Comparison of ENCODE assay signal across 9 cellular contexts in genomic region chr5:14676320-14676719, GRCh38. TPM values are rescaled to one million over a fixed set of nuclear protein-coding genes. Genes with fewer than 3 reads are reported as not detected.
DNase-seq lines count a peak whose midpoint lies in the region; ATAC-seq and TF ChIP-seq lines count a peak whose summit lies in the region.
"Had no signal": no experiment of that assay in that cellular context is flagged by ENCODE, and none has a peak within 500 bp of the region (broad histone marks: within the 10 kb centered on the region; RNA-seq: fewer than 3 reads in every experiment).

No MANE protein-coding gene starts in this region.

- peak overlapping the region; percentile 92 for H3K27ac Mint-ChIP-seq in activated CD4-positive, alpha-beta memory T cell treated with anti-CD3 and anti-CD28 coated beads, Interleukin-2, amount 10 ng/mL, durations not matched to agents 7 days and 5 days

- H3K27ac ChIP-seq in right atrium auricular region: peak overlapping the region; percentile 14 to 63
- H3K27ac ChIP-seq: HL-60 had no signal

- H3K27me3 ChIP-seq in right atrium auricular region: no peaks in the 10 kb centered on the region

- H3K9me3 ChIP-seq in right atrium auricular region: no peaks in the 10 kb centered on the region

- ATAC-seq in GM19438 (IDR thresholded peaks at IDR 0.05; ENCODE audit: low read depth, unreplicated experiment) (peak; percentile 40), HG03432 (IDR thresholded peaks at IDR 0.05; ENCODE audit: unreplicated experiment) (peak; percentile 57)

- peaks cover 9% of the 10 kb centered on the region for H3K36me3 ChIP-seq in right atrium auricular region

- H3K4me3 ChIP-seq in right atrium auricular region: peak overlapping the region in 1 of 2 donors; percentile 15

- TF ChIP-seq CTCF in right atrium auricular region (IDR thresholded peaks at IDR 0.05): no peak

- H3K9me3 Mint-ChIP-seq in activated CD4-positive, alpha-beta memory T cell treated with anti-CD3 and anti-CD28 coated beads, Interleukin-2, amount 10 ng/mL, durations not matched to agents 7 days and 5 days: no peaks in the 10 kb centered on the region

- no peaks in the 10 kb centered on the region for H3K27me3 Mint-ChIP-seq in activated CD4-positive, alpha-beta memory T cell treated with anti-CD3 and anti-CD28 coated beads, Interleukin-2, amount 10 ng/mL, durations not matched to agents 7 days and 5 days

- peaks cover 61% of the 10 kb centered on the region for H3K36me3 Mint-ChIP-seq in activated CD4-positive, alpha-beta memory T cell treated with anti-CD3 and anti-CD28 coated beads, Interleukin-2, amount 10 ng/mL, durations not matched to agents 7 days and 5 days (ENCODE audit: low read depth)

- peak overlapping the region; percentile 64 for H3K4me3 Mint-ChIP-seq in activated CD4-positive, alpha-beta memory T cell treated with anti-CD3 and anti-CD28 coated beads, Interleukin-2, amount 10 ng/mL, durations not matched to agents 7 days and 5 days

- H3K4me1 ChIP-seq in right atrium auricular region: peaks cover 0 to 71% of the 10 kb centered on the region in 2 donors

- POLR2A ChIA-PET in activated CD4-positive, alpha-beta memory T cell treated with anti-CD3 and anti-CD28 coated beads, Interleukin-2, amount 10 ng/mL, durations not matched to agents 7 days and 5 days (lab: Charles Lee): interaction anchor here (1.0 to 3.8 kb wide), 5 partner anchors 9 to 310 kb away, joined by 4 to 19 read pairs (median 8); partner anchors contain the start of gene OTULIN

- peaks cover 72% of the 10 kb centered on the region for H3K4me1 Mint-ChIP-seq in activated CD4-positive, alpha-beta memory T cell treated with anti-CD3 and anti-CD28 coated beads, Interleukin-2, amount 10 ng/mL, durations not matched to agents 7 days and 5 days

- CTCF ChIA-PET in activated CD4-positive, alpha-beta memory T cell treated with anti-CD3 and anti-CD28 coated beads, Interleukin-2, amount 10 ng/mL, durations not matched to agents 7 days and 5 days (lab: Charles Lee): interaction anchor here (1.5 to 2.0 kb wide), 3 partner anchors 9 to 326 kb away, joined by 5 to 7 read pairs (median 7); no protein-coding TSS in a partner anchor

- DNase-seq in CD1c-positive myeloid dendritic cell (ENCODE audit: extremely low spot score) (peak; percentile 12), right atrium auricular region (ENCODE audit: low spot score) (no peak), Kasumi-1 (lab: John Stamatoyannopoulos, UW) (no peak), GM03348 (ENCODE audit: low spot score) (no peak), RKO (ENCODE audit: low spot score) (no peak)
- peak; percentile 68 for DNase-seq in activated CD4-positive, alpha-beta memory T cell treated with anti-CD3 and anti-CD28 coated beads, Interleukin-2, amount 10 ng/mL, durations not matched to agents 7 days and 5 days

RNA-seq across cellular contexts. Expression of gene OTULIN, which starts 11.8 kb away (rescaled TPM):
- 10 to 100 TPM; 69.6 to 71.7 TPM for total RNA-seq in activated CD4-positive, alpha-beta memory T cell treated with anti-CD3 and anti-CD28 coated beads, Interleukin-2, amount 10 ng/mL, durations not matched to agents 7 days and 5 days
- total RNA-seq in right atrium auricular region: 10 to 100 TPM; 13.9 to 29.9 TPM

Comparison
In these comparisons a context has a peak if more than half of its experiments do, and no peak if none do; other contexts are left out.
1. DNase-seq: peak in CD1c-positive myeloid dendritic cell (single experiment) and activated CD4-positive, alpha-beta memory T cell treated with anti-CD3 and anti-CD28 coated beads, Interleukin-2, amount 10 ng/mL, durations not matched to agents 7 days and 5 days (single experiment); none in right atrium auricular region (single experiment), Kasumi-1 (0 of 2), GM03348 (single experiment) and RKO (single experiment).